Comparison of ENCODE assay signal across 8 cellular contexts in the genomic region with DNA sequence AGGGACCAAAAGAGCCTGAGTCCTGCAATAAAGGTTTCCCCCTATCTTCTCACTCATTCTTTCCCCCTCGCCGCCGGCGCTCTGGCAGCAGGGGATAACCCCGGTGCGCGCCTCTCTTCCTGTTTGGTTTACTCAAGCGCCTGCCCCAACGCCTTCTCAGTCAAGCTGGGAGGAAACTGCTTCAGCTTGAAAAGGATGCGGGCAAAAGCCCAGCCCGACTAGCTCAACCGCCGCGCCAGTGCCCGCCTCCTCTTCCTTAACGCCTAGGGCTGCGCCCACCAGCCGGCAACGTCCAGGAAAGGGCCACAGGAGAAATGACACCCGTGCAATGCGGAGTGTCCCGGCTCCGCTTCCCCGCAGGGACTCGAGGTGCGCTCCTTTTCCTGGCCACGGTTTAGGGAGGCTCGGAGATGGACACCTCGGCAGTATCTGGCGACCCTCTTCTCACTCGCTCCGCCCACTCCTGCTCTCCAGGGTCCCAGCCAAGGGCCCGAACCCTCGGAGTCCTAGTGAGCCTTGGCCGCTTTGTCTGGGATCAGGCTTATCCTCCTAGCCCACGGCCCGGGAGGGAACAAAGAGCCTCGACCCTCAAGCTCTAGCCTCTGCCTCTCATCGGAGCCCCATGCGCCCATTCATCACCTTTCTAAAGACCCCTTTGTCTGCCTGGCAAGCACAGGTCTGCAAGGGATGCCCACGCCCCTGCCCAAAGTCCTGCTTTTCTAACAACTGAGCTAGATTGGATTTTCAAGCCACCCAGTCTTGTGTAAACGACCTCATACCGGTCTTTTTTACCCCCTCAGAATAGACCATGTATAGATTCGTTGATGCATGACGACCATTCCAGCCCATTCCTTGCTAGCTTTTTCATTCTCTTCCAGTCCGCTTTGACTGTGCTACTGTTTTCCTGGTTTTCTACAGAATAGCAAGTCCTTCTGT. TPM values are rescaled to one million over a fixed set of nuclear protein-coding genes. Genes with fewer than 3 reads are reported as not detected.
DNase-seq lines count a peak whose midpoint lies in the region; ATAC-seq and TF ChIP-seq lines count a peak whose summit lies in the region.

No MANE protein-coding gene starts in this region.

- intact Hi-C loops in esophagus squamous epithelium (cut with DNase I) = no loop called here
- intact Hi-C loops in natural killer cell (cut with micrococcal nuclease) = loop anchor here (1.0 to 10.0 kb wide), 6 partner anchors 11 to 1974 kb away; partner anchors contain the start of gene CHD1

- peak overlapping the region; percentile 38 to 72 (median 48) for H3K4me3 ChIP-seq in esophagus squamous epithelium

- no peaks in the 10 kb centered on the region for H3K27me3 Mint-ChIP-seq in natural killer cell (ENCODE audit: low read depth in 2 of 2)

- TF ChIP-seq POLR2A in GM18951 (IDR thresholded peaks at IDR 0.05; ENCODE audit: extremely low read depth, insufficient read depth, insufficient read length) (peak; percentile 86), esophagus squamous epithelium (IDR thresholded peaks at IDR 0.05) (peak in 1 of 4 donors; percentile 60)

- peak overlapping the region; percentile 96 for H3K4me3 Mint-ChIP-seq in natural killer cell

- no peaks in the 10 kb centered on the region for H3K36me3 Mint-ChIP-seq in natural killer cell

- no peaks in the 10 kb centered on the region for H3K9me3 Mint-ChIP-seq in natural killer cell

- in situ Hi-C loops in ACHN (cut with HindIII; ENCODE audit: low pct_ligation_motif_present, low pct_unique_long_range_greater_than_20kb, low sequenced_read_pairs) (no loop called here), GM18951 (cut with MboI; ENCODE audit: low sequenced_read_pairs, unreplicated experiment) (loop anchor here (5.0 kb wide), 1 partner anchor 49 kb away; no protein-coding TSS in a partner anchor)

- peak overlapping the region; percentile 69 to 89 (median 83) for H3K27ac ChIP-seq in esophagus squamous epithelium

- peak overlapping the region; percentile 99 to 100 for H3K27ac Mint-ChIP-seq in natural killer cell

- WGBS in esophagus squamous epithelium, 2 donors = 0 to 2% methylated on average over 26 to 29 of the region's 46 CpGs

- peaks cover 73 to 79% of the 10 kb centered on the region in 2 donors for H3K4me1 Mint-ChIP-seq in natural killer cell

- no peaks in the 10 kb centered on the region for H3K9me3 ChIP-seq in esophagus squamous epithelium

- peaks cover 0 to 24% (median 0%) of the 10 kb centered on the region in 4 donors for H3K27me3 ChIP-seq in esophagus squamous epithelium

- no peak for TF ChIP-seq CTCF in esophagus squamous epithelium (IDR thresholded peaks at IDR 0.05)
- TF ChIP-seq CTCF in natural killer cell (IDR thresholded peaks at IDR 0.05) = no peak

- peak; percentile 74 for DNase-seq in ACHN
- DNase-seq in NK-92 treated with Interleukin-12 subunit alpha and Interleukin-12 subunit beta, amount 100 ng/mL, for 24 hours (lab: John Stamatoyannopoulos, UW) = peak; percentile 96
- peak; percentile 91 for DNase-seq in activated CD8-positive, alpha-beta memory T cell treated with anti-CD3 and anti-CD28 coated beads, Interleukin-2, amount 50 U/mL, for 4 hours
- DNase-seq in esophagus squamous epithelium (lab: John Stamatoyannopoulos, UW) = peak; percentile 47
- peak; percentile 86 for DNase-seq in natural killer cell
- peak; percentile 72 to 84 (median 82) for DNase-seq in stimulated activated naive CD4-positive, alpha-beta T cell (lab: John Stamatoyannopoulos, UW)

- peak; percentile 36 for ATAC-seq in HG03280 (IDR thresholded peaks at IDR 0.05; ENCODE audit: unreplicated experiment)
- peak; percentile 54 to 77 (median 72) for ATAC-seq in natural killer cell

- H3K4me1 ChIP-seq in esophagus squamous epithelium = peaks cover 3 to 48% (median 6%) of the 10 kb centered on the region in 3 donors

- no peaks in the 10 kb centered on the region for H3K36me3 ChIP-seq in esophagus squamous epithelium

RNA-seq across cellular contexts. Expression of gene ST8SIA4, which starts 2.0 kb away (rescaled TPM):
- total RNA-seq in esophagus squamous epithelium (1 to 10 TPM; 1.6 to 4.4 (median 2.8) TPM), natural killer cell (10 to 100 TPM; 36.3 to 63.1 (median 59.9) TPM)

Comparison
In these comparisons a context has a peak if more than half of its experiments do, and no peak if none do; other contexts are left out.
1. Peak in every context shown above with its lines: DNase-seq, ATAC-seq, H3K4me3 ChIP-seq and H3K27ac ChIP-seq.
2. RNA of gene ST8SIA4, which starts 2.0 kb away (total RNA-seq): 36.3 to 63.1 TPM in natural killer cell; 1.6 to 4.4 TPM in esophagus squamous epithelium; every median in the first group is over 4 times any median in the second.